In genomic region chr2:190088917-190089316, GRCh38 we compare ENCODE assay signal across 8 cellular contexts. TPM values are rescaled to one million over a fixed set of nuclear protein-coding genes. Genes with fewer than 3 reads are reported as not detected.
DNase-seq lines count a peak whose midpoint lies in the region; ATAC-seq and TF ChIP-seq lines count a peak whose summit lies in the region.

No MANE protein-coding gene starts in this region.

- no peaks in the 10 kb centered on the region for H3K36me3 ChIP-seq in fibroblast of lung (ENCODE audit: control insufficient read depth, insufficient read depth, low read length)

- H3K4me3 ChIP-seq in fibroblast of lung (replicated peaks in 1 of 4; ENCODE audit: control extremely low read depth in 1 of 4, insufficient read depth in 1 of 4, low read depth in 3 of 4, low read length in 4 of 4): no peak overlapping the region

- H4K20me1 ChIP-seq in fibroblast of lung (ENCODE audit: control insufficient read depth, extremely low read depth, insufficient read depth, low read length): no peaks in the 10 kb centered on the region

- H3K27ac ChIP-seq in fibroblast of lung (ENCODE audit: insufficient read depth, low read length): no peak overlapping the region

- no peaks in the 10 kb centered on the region for H3K4me1 ChIP-seq in fibroblast of lung (ENCODE audit: control insufficient read depth, extremely low read depth, insufficient read depth, low read length)

- ATAC-seq in HG02981 (IDR thresholded peaks at IDR 0.05; ENCODE audit: unreplicated experiment): peak; percentile 61

- TF ChIP-seq CTCF in fibroblast of lung (conservative IDR thresholded peaks at IDR 0.05 in 1 of 2, IDR thresholded peaks at IDR 0.05 in 1 of 2; ENCODE audit: low read depth in 1 of 2, low read length in 2 of 2): peak; percentile 68 to 80

- DNase-seq in stimulated activated naive CD4-positive, alpha-beta T cell (lab: John Stamatoyannopoulos, UW): peak in 5 of 6 experiments; percentile 6 to 64 (median 17)
- DNase-seq in stimulated activated naive CD4-positive, alpha-beta T cell treated with Interleukin-2 at 50 U/mL for 16 hours (lab: John Stamatoyannopoulos, UW): no peak
- DNase-seq in NCI-H345 treated with DMSO at 0.1 percent for 48 hours (lab: John Stamatoyannopoulos, UW; ENCODE audit: unreplicated experiment) (peak; percentile 40), fibroblast of lung (ENCODE audit: low read depth in 2 of 2) (peak; percentile 55 to 81), non-pigmented ciliary epithelial cell (ENCODE audit: low read depth) (peak; percentile 11), cerebellar nuclear complex (lab: John Stamatoyannopoulos, UW) (no peak)
- peak; percentile 29 to 40 for DNase-seq in activated CD4-positive, alpha-beta T cell treated with anti-CD3 and anti-CD28 coated beads, Interleukin-2, amount 50 U/mL, for 48 hours

- H3K9ac ChIP-seq in fibroblast of lung (ENCODE audit: insufficient read depth, low read length): no peak overlapping the region

- no peaks in the 10 kb centered on the region for H3K9me3 ChIP-seq in fibroblast of lung (ENCODE audit: control insufficient read depth, insufficient read depth, low read depth, low read length)

- no peak overlapping the region for H3K4me2 ChIP-seq in fibroblast of lung (ENCODE audit: extremely low read depth, insufficient read depth, low read length)

- no peaks in the 10 kb centered on the region for H3K79me2 ChIP-seq in fibroblast of lung (ENCODE audit: control insufficient read depth, insufficient read depth, low read length)

- no peaks in the 10 kb centered on the region for H3K27me3 ChIP-seq in fibroblast of lung (ENCODE audit: control insufficient read depth, insufficient read depth, low read length)

- no peak overlapping the region for H2AFZ ChIP-seq in fibroblast of lung (ENCODE audit: low read length)

RNA-seq across cellular contexts. Expression of gene MSTN, which starts 26.4 kb away (rescaled TPM):
- 0.26 and 3.1 TPM in 2 replicates for total RNA-seq in fibroblast of lung
- polyA plus RNA-seq in fibroblast of lung: 0.81 and 19.6 TPM in 2 replicates
- 0.41 and 10.4 TPM in 2 replicates for polyA plus RNA-seq in fibroblast of lung (2012)
- polyA minus RNA-seq in fibroblast of lung (ENCODE audit: low replicate concordance): 2.0 TPM in 1 of 2 replicates, not detected in the other

Comparison
In these comparisons a context has a peak if more than half of its experiments do, and no peak if none do; other contexts are left out.
1. DNase-seq: peak in stimulated activated naive CD4-positive, alpha-beta T cell (5 of 6), NCI-H345 treated with DMSO at 0.1 percent for 48 hours (single experiment), activated CD4-positive, alpha-beta T cell treated with anti-CD3 and anti-CD28 coated beads, Interleukin-2, amount 50 U/mL, for 48 hours (2 of 2), fibroblast of lung (2 of 2) and non-pigmented ciliary epithelial cell (single experiment); none in stimulated activated naive CD4-positive, alpha-beta T cell treated with Interleukin-2 at 50 U/mL for 16 hours (single experiment) and cerebellar nuclear complex (0 of 2).